8 cellular contexts compared by ENCODE assay signal in genomic region chr9:41643571-41644221, GRCh38.
DNase-seq lines count a peak whose midpoint lies in the region; ATAC-seq and TF ChIP-seq lines count a peak whose summit lies in the region.
"Not testable (repeated sequence)": the region's sequence is repeated elsewhere in the genome, so short reads cannot be mapped to it uniquely, and the experiment has no call there.

No MANE protein-coding gene starts in this region.

- H3K27ac ChIP-seq in CD8-positive, alpha-beta T cell (ENCODE audit: low read depth, low read length); OCI-LY1 (ENCODE audit: low read depth, low read length, poor library complexity, severe bottlenecking): not testable (repeated sequence)

- H3K4me1 ChIP-seq in CD8-positive, alpha-beta T cell (ENCODE audit: insufficient read depth, low read length); OCI-LY1 (ENCODE audit: insufficient read depth, low read length, severe bottlenecking); mucosa of descending colon (ENCODE audit: low read depth): not testable (repeated sequence)

- CTCF ChIA-PET in CD8-positive, alpha-beta T cell (lab: Charles Lee), result not testable (repeated sequence)

- H3K4me3 Mint-ChIP-seq in CD8-positive, alpha-beta T cell, result peak overlapping the region; percentile 75

- H3K9ac ChIP-seq in OCI-LY1 (ENCODE audit: low read length), result peak overlapping the region; percentile 50; the same call in 1 of the 2 replicates

- H4K20me1 ChIP-seq in OCI-LY1 (ENCODE audit: insufficient read depth, low read length), result not testable (repeated sequence)

- H3K9me3 Mint-ChIP-seq in CD8-positive, alpha-beta T cell, result not testable (repeated sequence)

- H3K9me2 ChIP-seq in OCI-LY1 (ENCODE audit: low read depth, low read length), result not testable (repeated sequence)

- H3K4me1 Mint-ChIP-seq in CD8-positive, alpha-beta T cell (ENCODE audit: low read depth), result not testable (repeated sequence)

- not testable (repeated sequence) for H3K79me2 ChIP-seq in OCI-LY1 (ENCODE audit: insufficient read depth, low read length)

- intact Hi-C loops in CD8-positive, alpha-beta T cell (cut with DNase I, micrococcal nuclease); mucosa of descending colon (cut with DNase I, micrococcal nuclease): not testable (repeated sequence)

- not testable (repeated sequence) for TF ChIP-seq CTCF in CD8-positive, alpha-beta T cell (IDR thresholded peaks at IDR 0.05); OCI-LY1 (IDR thresholded peaks at IDR 0.05; ENCODE audit: low read length); mucosa of descending colon (IDR thresholded peaks at IDR 0.05)

- peak overlapping the region; percentile 57 for H3K4me2 ChIP-seq in OCI-LY1 (ENCODE audit: low read length)

- H3K27me3 Mint-ChIP-seq in CD8-positive, alpha-beta T cell (ENCODE audit: low read depth), result not testable (repeated sequence)

- not testable (repeated sequence) for H3K27ac Mint-ChIP-seq in CD8-positive, alpha-beta T cell

- H3K27me3 ChIP-seq in CD8-positive, alpha-beta T cell (ENCODE audit: insufficient read depth, low read length); OCI-LY1 (ENCODE audit: insufficient read depth, low read length): not testable (repeated sequence)

- not testable (repeated sequence) for H2AFZ ChIP-seq in OCI-LY1 (ENCODE audit: low read length)

- DNase-seq in CD8-positive, alpha-beta T cell, result peak in 6 of 7 experiments; percentile 23 to 73 (median 39)
- DNase-seq in activated T-cell treated with anti-CD3 and anti-CD28 coated beads, Interleukin-2, amount 50 U/mL, for 48 hours, result peak; percentile 63 to 72
- peak; percentile 84 to 87 for DNase-seq in erythroblast (lab: John Stamatoyannopoulos, UW)
- peak; percentile 73 to 81 (median 78) for DNase-seq in mucosa of descending colon
- DNase-seq in stimulated activated CD8-positive, alpha-beta memory T cell treated with anti-CD3 and anti-CD28 coated beads, Interleukin-12 subunit alpha, Interleukin-12 subunit beta, amount 100 ng/mL, for 1 hour (ENCODE audit: low read depth), result peak; percentile 33

- TF ChIP-seq POLR2A in erythroblast (IDR thresholded peaks at IDR 0.05; ENCODE audit: low read length), result not testable (repeated sequence)

- ATAC-seq in CD8-positive, alpha-beta T cell, result peak; percentile 31
- ATAC-seq in GM21447 (IDR thresholded peaks at IDR 0.05; ENCODE audit: unreplicated experiment) (peak; percentile 100), HG03469 (IDR thresholded peaks at IDR 0.05; ENCODE audit: unreplicated experiment) (peak; percentile 97), mucosa of descending colon (peak; percentile 91)

- H3F3A ChIP-seq in OCI-LY1 (ENCODE audit: insufficient read depth, low read length), result not testable (repeated sequence)

- POLR2A ChIA-PET in CD8-positive, alpha-beta T cell (lab: Charles Lee), result not testable (repeated sequence)

- not testable (repeated sequence) for H3K9me3 ChIP-seq in CD8-positive, alpha-beta T cell (ENCODE audit: low read length); OCI-LY1 (ENCODE audit: low read length); mucosa of descending colon

- not testable (repeated sequence) for H3K36me3 Mint-ChIP-seq in CD8-positive, alpha-beta T cell

- not testable (repeated sequence) for H3K36me3 ChIP-seq in CD8-positive, alpha-beta T cell (ENCODE audit: insufficient read depth, low read length); OCI-LY1 (ENCODE audit: insufficient read depth, low read length); mucosa of descending colon (ENCODE audit: low read depth)

- H3K4me3 ChIP-seq in CD8-positive, alpha-beta T cell (ENCODE audit: low read depth, low read length), result peak overlapping the region; percentile 23
- peak overlapping the region; percentile 55 for H3K4me3 ChIP-seq in OCI-LY1 (ENCODE audit: low read depth, low read length, poor library complexity, severe bottlenecking)
- not testable (repeated sequence) for H3K4me3 ChIP-seq in mucosa of descending colon

Comparison
In these comparisons a context has a peak if more than half of its experiments do, and no peak if none do; other contexts are left out.
1. ATAC-seq: peak in every context shown above with its lines; median percentile 100 in GM21447; 97 in HG03469; 91 in mucosa of descending colon; 31 in CD8-positive, alpha-beta T cell.
2. DNase-seq: peak in every context shown above with its lines; median percentile 86 in erythroblast; 78 in mucosa of descending colon; 68 in activated T-cell treated with anti-CD3 and anti-CD28 coated beads, Interleukin-2, amount 50 U/mL, for 48 hours; 39 in CD8-positive, alpha-beta T cell; 33 in stimulated activated CD8-positive, alpha-beta memory T cell treated with anti-CD3 and anti-CD28 coated beads, Interleukin-12 subunit alpha, Interleukin-12 subunit beta, amount 100 ng/mL, for 1 hour.